Comparison of ENCODE assay signal across 1 cellular context in the genomic region with DNA sequence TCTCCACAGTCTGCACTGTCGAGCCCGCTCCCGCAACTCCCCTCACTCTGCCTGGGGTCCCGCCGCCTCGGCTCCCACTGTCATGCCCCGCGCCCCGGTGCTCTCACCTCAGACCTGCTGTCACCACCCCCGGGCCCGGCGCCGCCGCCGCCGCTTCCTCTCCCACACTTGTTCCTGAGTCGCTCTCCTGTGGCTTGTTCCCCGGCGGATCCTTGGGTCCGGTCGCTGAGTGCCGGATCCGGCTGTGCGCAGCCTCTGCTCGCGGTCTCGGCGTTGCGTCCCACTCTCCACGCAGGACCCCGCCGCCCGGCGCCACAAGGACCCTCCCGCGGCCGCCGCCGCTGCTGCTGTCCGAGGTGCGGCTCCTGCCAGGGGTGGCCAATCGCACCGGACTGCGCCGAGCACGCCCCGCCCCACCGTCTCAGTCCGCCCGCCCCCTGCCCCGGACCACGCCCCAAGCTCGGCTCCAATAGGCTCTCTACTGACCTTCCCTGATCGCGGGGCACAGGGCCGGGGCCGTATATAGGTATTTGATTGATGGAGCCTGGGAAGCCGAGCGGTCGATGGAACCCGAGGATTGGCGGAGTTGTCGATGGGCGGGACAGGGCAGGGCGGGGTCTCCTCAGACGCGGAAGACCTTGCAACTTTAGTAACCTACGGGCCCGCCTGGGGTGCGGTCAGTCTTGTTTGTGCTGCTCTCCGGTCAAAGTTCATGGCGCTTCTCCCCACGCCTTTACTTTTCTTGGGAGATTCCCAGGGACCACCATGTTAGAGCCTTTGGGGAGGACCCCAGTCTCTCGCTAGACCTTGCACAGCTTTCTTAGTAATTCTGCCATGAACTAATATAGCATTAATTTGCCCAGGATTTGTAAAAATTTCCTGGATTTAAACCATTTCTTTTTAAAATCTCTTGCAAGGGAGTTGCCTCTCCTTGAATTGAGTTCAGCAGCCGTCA.
A peak's percentile ranks its signal among the peaks of the same experiment; 100 is the strongest.
TF ChIP-seq lines count a peak whose summit lies in the region.

A gene (minus strand): TSS at position 367 of the 955 bp plus-strand sequence. CDS start 117,340 bp downstream, outside the sequence.

TF ChIP-seq in SK-N-SH, 30 proteins besides CTCF, POLR2A, EP300 and RAD21 (continued from another document):
- TF ChIP-seq FOSL2 (IDR thresholded peaks at IDR 0.05; ENCODE audit: borderline replicate concordance, low read depth) (no peak), TEAD4 (IDR thresholded peaks at IDR 0.05; ENCODE audit: borderline replicate concordance, insufficient read depth) (no peak), RXRA (IDR thresholded peaks at IDR 0.05; ENCODE audit: borderline replicate concordance, low read depth) (0 out of 2 replicates have a peak, but pooled peaks have one; percentile 14), TCF12 (IDR thresholded peaks at IDR 0.05) (no peak), NRF1 (IDR thresholded peaks at IDR 0.05; ENCODE audit: low read depth, low read length) (no peak), NFIC (IDR thresholded peaks at IDR 0.05; ENCODE audit: borderline replicate concordance) (no peak), FOXM1 (IDR thresholded peaks at IDR 0.05; ENCODE audit: low read depth) (no peak), SMC3 (IDR thresholded peaks at IDR 0.05; ENCODE audit: low read depth, low read length) (no peak), MEF2A (IDR thresholded peaks at IDR 0.05; ENCODE audit: borderline replicate concordance, low read depth) (no peak), CHD2 (IDR thresholded peaks at IDR 0.05; ENCODE audit: low read length, partially characterized antibody) (no peak), POLR2AphosphoS5 (IDR thresholded peaks at IDR 0.05; ENCODE audit: low read depth, low read length) (peak; percentile 98)
- TF ChIP-seq, protein P1, sequence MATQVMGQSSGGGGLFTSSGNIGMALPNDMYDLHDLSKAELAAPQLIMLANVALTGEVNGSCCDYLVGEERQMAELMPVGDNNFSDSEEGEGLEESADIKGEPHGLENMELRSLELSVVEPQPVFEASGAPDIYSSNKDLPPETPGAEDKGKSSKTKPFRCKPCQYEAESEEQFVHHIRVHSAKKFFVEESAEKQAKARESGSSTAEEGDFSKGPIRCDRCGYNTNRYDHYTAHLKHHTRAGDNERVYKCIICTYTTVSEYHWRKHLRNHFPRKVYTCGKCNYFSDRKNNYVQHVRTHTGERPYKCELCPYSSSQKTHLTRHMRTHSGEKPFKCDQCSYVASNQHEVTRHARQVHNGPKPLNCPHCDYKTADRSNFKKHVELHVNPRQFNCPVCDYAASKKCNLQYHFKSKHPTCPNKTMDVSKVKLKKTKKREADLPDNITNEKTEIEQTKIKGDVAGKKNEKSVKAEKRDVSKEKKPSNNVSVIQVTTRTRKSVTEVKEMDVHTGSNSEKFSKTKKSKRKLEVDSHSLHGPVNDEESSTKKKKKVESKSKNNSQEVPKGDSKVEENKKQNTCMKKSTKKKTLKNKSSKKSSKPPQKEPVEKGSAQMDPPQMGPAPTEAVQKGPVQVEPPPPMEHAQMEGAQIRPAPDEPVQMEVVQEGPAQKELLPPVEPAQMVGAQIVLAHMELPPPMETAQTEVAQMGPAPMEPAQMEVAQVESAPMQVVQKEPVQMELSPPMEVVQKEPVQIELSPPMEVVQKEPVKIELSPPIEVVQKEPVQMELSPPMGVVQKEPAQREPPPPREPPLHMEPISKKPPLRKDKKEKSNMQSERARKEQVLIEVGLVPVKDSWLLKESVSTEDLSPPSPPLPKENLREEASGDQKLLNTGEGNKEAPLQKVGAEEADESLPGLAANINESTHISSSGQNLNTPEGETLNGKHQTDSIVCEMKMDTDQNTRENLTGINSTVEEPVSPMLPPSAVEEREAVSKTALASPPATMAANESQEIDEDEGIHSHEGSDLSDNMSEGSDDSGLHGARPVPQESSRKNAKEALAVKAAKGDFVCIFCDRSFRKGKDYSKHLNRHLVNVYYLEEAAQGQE (IDR thresholded peaks at IDR 0.05; ENCODE audit: low read depth, low read length) = peak; percentile 87
- TF ChIP-seq, protein P2, sequence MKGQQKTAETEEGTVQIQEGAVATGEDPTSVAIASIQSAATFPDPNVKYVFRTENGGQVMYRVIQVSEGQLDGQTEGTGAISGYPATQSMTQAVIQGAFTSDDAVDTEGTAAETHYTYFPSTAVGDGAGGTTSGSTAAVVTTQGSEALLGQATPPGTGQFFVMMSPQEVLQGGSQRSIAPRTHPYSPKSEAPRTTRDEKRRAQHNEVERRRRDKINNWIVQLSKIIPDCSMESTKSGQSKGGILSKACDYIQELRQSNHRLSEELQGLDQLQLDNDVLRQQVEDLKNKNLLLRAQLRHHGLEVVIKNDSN (IDR thresholded peaks at IDR 0.05; ENCODE audit: borderline replicate concordance, low read depth) = no peak
